ENCODE assay signal across 1 cellular context in genomic region chr14:24240110-24240918, GRCh38.
TF ChIP-seq lines count a peak whose summit lies in the region.

No MANE protein-coding gene starts in this region.

TF ChIP-seq in GM12878, 131 proteins besides CTCF, POLR2A, EP300 and RAD21:
- no peak for TF ChIP-seq NFYA (IDR thresholded peaks at IDR 0.05; ENCODE audit: borderline replicate concordance, low read depth, low read length)
- TF ChIP-seq PAX8 (IDR thresholded peaks at IDR 0.05): no peak
- TF ChIP-seq IKZF1 (conservative IDR thresholded peaks at IDR 0.05): no peak
- no peak for TF ChIP-seq NFXL1 (IDR thresholded peaks at IDR 0.05; ENCODE audit: borderline replicate concordance)
- no peak for TF ChIP-seq E2F4 (IDR thresholded peaks at IDR 0.05; ENCODE audit: low read depth, low read length)
- TF ChIP-seq E4F1 (IDR thresholded peaks at IDR 0.05; ENCODE audit: borderline replicate concordance, partially characterized antibody): no peak
- TF ChIP-seq ZBTB4 (CRISPR knock-in tag; IDR thresholded peaks at IDR 0.05): no peak
- TF ChIP-seq IRF5 (IDR thresholded peaks at IDR 0.05; ENCODE audit: borderline replicate concordance): no peak
- TF ChIP-seq SPI1 (IDR thresholded peaks at IDR 0.05; ENCODE audit: borderline replicate concordance, insufficient read depth, low read depth, low read length): no peak
- TF ChIP-seq SIX5 (IDR thresholded peaks at IDR 0.05; ENCODE audit: low read depth, low read length, severe bottlenecking): no peak
- no peak for TF ChIP-seq SUPT20H (IDR thresholded peaks at IDR 0.05; ENCODE audit: borderline replicate concordance, control insufficient read depth, low read depth, low read length)
- no peak for TF ChIP-seq ZBTB11 (CRISPR knock-in tag; IDR thresholded peaks at IDR 0.05)
- no peak for TF ChIP-seq NBN (IDR thresholded peaks at IDR 0.05)
- TF ChIP-seq HDAC6 (IDR thresholded peaks at IDR 0.05; ENCODE audit: unreplicated experiment): no peak
- TF ChIP-seq CBX3 (IDR thresholded peaks at IDR 0.05; ENCODE audit: borderline replicate concordance, low read depth): no peak
- no peak for TF ChIP-seq ZNF274 (IDR thresholded peaks at IDR 0.05; ENCODE audit: insufficient read depth, insufficient read length)
- no peak for TF ChIP-seq CUX1 (IDR thresholded peaks at IDR 0.05; ENCODE audit: insufficient replicate concordance, low read depth, low read length)
- no peak for TF ChIP-seq WRNIP1 (IDR thresholded peaks at IDR 0.05; ENCODE audit: borderline replicate concordance, low read depth, low read length)
TF ChIP-seq in GM12878: peak in this region for 0.
